ENCODE assay signal across 15 cellular contexts in the genomic region with DNA sequence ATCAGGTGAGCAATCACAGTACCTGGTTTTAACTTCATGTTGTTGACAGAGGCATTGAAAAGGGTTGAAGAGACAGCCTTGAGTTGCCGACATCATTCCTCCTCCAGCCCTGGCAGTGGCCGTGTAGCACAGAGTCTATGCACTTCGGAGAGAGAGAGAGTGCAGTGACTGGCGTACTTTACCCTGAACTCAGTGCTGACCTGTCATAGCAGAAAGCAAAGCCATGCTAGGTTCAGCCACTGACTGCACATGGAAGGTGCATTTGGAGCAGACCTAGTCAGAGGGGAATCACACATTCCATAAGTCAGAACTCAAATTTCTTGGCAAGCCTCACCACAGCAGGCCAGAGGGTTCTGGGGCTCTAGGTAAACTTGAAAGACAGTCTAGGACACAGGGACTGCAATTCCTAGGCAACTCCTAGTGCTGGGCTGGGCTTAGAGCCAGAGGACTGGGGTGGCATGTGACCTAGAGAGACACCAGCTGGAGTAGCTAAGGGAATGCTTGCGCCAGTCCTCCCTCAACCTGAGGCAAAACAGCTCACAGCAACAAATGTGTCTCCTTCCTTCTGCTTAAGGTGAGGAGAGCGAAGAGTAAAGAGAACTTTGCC.
DNase-seq lines count a peak whose midpoint lies in the region; ATAC-seq and TF ChIP-seq lines count a peak whose summit lies in the region.
"Had no signal": no experiment of that assay in that cellular context is flagged by ENCODE, and none has a peak within 500 bp of the region (broad histone marks: within the 10 kb centered on the region; RNA-seq: fewer than 3 reads in every experiment).

No MANE protein-coding gene starts in this region.

- H3K36me3 ChIP-seq in left lung, result no peaks in the 10 kb centered on the region
- no peaks in the 10 kb centered on the region for H3K36me3 ChIP-seq in upper lobe of left lung
- H3K36me3 ChIP-seq in esophagus muscularis mucosa, result no peaks in the 10 kb centered on the region
- H3K36me3 ChIP-seq: prostate gland had no signal

- H3K4me1 ChIP-seq in left lung (no peaks in the 10 kb centered on the region), upper lobe of left lung (no peaks in the 10 kb centered on the region), esophagus muscularis mucosa (peaks cover 0 to 4% (median 2%) of the 10 kb centered on the region in 4 donors)
- H3K4me1 ChIP-seq: prostate gland had no signal

- TF ChIP-seq EP300 in upper lobe of left lung (IDR thresholded peaks at IDR 0.05) (no peak), esophagus muscularis mucosa (IDR thresholded peaks at IDR 0.05) (no peak)

- ATAC-seq in left lung (peak; percentile 61), upper lobe of left lung (ENCODE audit: low FRiP score in 2 of 2) (peak; percentile 17 to 59), HG03439 (IDR thresholded peaks at IDR 0.05; ENCODE audit: unreplicated experiment) (no peak)
- ATAC-seq: K562 had no signal

- H3K4me3 ChIP-seq in left lung (no peak overlapping the region), upper lobe of left lung (no peak overlapping the region), esophagus muscularis mucosa (no peak overlapping the region)
- H3K4me3 ChIP-seq: K562, prostate gland had no signal

- TF ChIP-seq POLR2A in upper lobe of left lung (IDR thresholded peaks at IDR 0.05) (no peak), esophagus muscularis mucosa (IDR thresholded peaks at IDR 0.05; ENCODE audit: low read depth) (no peak)

- H3K27me3 ChIP-seq in left lung (no peaks in the 10 kb centered on the region), upper lobe of left lung (no peaks in the 10 kb centered on the region), esophagus muscularis mucosa (no peaks in the 10 kb centered on the region)

- H3K9me3 ChIP-seq in left lung (no peaks in the 10 kb centered on the region), upper lobe of left lung (no peaks in the 10 kb centered on the region), esophagus muscularis mucosa (peaks cover 0 to 5% (median 0%) of the 10 kb centered on the region in 4 donors)
- H3K9me3 ChIP-seq: prostate gland had no signal

- 87 to 100% methylated on average over 3 to 6 of the region's 6 CpGs for WGBS in upper lobe of left lung, 2 donors
- 79% methylated on average over 5 of the region's 6 CpGs for WGBS in esophagus muscularis mucosa

- intact Hi-C loops in left lung (cut with DNase I) (no loop called here), esophagus muscularis mucosa (cut with DNase I) (no loop called here)

- H3K27ac ChIP-seq in epithelial cell of prostate (peak overlapping the region; percentile 79), left lung (no peak overlapping the region), upper lobe of left lung (no peak overlapping the region), esophagus muscularis mucosa (replicated peaks in 1 of 4) (no peak overlapping the region)
- H3K27ac ChIP-seq: C4-2B, prostate gland had no signal

- TF ChIP-seq CTCF in left lung (IDR thresholded peaks at IDR 0.05), result no peak
- TF ChIP-seq CTCF in upper lobe of left lung (IDR thresholded peaks at IDR 0.05), result no peak
- TF ChIP-seq CTCF in esophagus muscularis mucosa (IDR thresholded peaks at IDR 0.05), result no peak

- DNase-seq in NCI-H1105 treated with DMSO at 0.1 percent for 48 hours (lab: John Stamatoyannopoulos, UW) (peak; percentile 11), NCI-H1105 (lab: John Stamatoyannopoulos, UW) (no peak), epithelial cell of prostate (ENCODE audit: low read depth, low spot score) (no peak), left lung (peak in 1 of 2 donors; percentile 34), upper lobe of left lung (peak in 1 of 2 donors; percentile 23), amniotic stem cell (lab: John Stamatoyannopoulos, UW) (no peak), esophagus muscularis mucosa (ENCODE audit: extremely low spot score) (no peak)
- DNase-seq: activated CD4-positive, alpha-beta T cell treated with anti-CD3 and anti-CD28 coated beads, Interleukin-2, amount 50 U/mL, for 48 hours; DND-41; kidney glomerular epithelial cell; NCI-H1417 had no signal
